10 cellular contexts compared by ENCODE assay signal in the genomic region with DNA sequence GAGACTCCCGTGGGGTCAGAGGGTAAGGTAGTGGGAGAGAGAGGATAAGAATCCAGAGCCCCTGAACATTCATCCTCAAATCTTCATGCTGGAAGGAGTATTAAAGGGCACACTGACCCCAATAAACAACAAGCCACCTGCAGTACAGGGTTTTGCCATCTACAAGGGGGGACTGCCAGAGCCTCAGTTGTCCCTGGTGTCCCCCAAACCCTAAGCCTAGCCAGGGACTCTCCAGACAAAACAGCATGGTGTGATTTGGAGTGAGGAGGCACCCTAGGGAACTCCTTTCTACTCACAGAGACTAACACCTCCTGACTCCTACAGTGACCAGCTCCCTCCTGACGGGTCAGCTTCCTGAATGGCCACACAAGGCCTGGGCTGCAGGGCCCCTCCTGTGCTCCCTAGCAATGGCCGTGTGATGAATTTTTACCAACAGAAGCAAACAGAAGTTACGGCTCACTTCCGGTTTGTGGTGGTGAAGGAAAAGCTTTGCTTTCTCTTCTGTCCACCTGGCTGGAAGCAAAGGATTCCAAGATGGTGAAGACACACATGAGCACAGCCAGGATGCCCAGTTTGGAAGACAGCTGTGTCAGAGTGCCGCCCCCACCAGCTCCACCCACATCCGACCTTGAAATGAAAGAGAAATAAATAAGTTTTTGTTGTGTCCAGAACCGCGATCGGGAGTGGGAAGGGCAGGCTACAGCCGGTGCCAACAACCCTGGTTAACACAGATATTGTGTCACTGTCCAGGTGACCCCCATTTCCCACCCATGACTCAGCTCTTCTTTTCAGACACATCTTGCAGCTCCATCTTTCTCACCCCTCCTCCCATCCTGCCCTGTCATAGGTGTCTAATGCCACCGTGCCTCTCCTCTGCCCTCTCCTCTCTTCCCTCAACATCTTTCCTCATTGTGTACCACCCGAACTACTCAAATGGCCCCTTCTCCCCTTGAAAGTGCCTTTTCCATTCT.
DNase-seq lines count a peak whose midpoint lies in the region; ATAC-seq and TF ChIP-seq lines count a peak whose summit lies in the region.
"Had no signal": no experiment of that assay in that cellular context is flagged by ENCODE, and none has a peak within 500 bp of the region (broad histone marks: within the 10 kb centered on the region; RNA-seq: fewer than 3 reads in every experiment).

No MANE protein-coding gene starts in this region.

- H3K9ac ChIP-seq in Loucy (ENCODE audit: low read depth, low read length, poor library complexity, severe bottlenecking), result no peak overlapping the region

- H3K36me3 ChIP-seq in DOHH2 (ENCODE audit: control insufficient read depth, low read length), result no peaks in the 10 kb centered on the region
- no peaks in the 10 kb centered on the region for H3K36me3 ChIP-seq in Loucy (ENCODE audit: insufficient read depth, low read length)
- no peaks in the 10 kb centered on the region for H3K36me3 ChIP-seq in naive thymus-derived CD4-positive, alpha-beta T cell (ENCODE audit: control insufficient read depth in 2 of 3, insufficient read depth in 3 of 3, low read length in 3 of 3)
- H3K36me3 ChIP-seq in BE2C, result no peaks in the 10 kb centered on the region
- H3K36me3 ChIP-seq: ovary had no signal

- TF ChIP-seq CTCF in DOHH2 (IDR thresholded peaks at IDR 0.05; ENCODE audit: low read depth, low read length, poor library complexity, severe bottlenecking) (no peak), Loucy (conservative IDR thresholded peaks at IDR 0.05; ENCODE audit: low read length) (no peak), BE2C (IDR thresholded peaks at IDR 0.05; ENCODE audit: low read depth, low read length) (no peak)

- H3K4me2 ChIP-seq in DOHH2 (ENCODE audit: low read length) (peak overlapping the region; percentile 50), Loucy (ENCODE audit: low read depth, low read length, poor library complexity, severe bottlenecking) (peak overlapping the region; percentile 50)

- H3K36me3 Mint-ChIP-seq in activated naive CD8-positive, alpha-beta T cell treated with anti-CD3 and anti-CD28 coated beads for 36 hours, result no peaks in the 10 kb centered on the region
- H3K36me3 Mint-ChIP-seq in naive thymus-derived CD4-positive, alpha-beta T cell, result no peaks in the 10 kb centered on the region

- no peak for DNase-seq in activated naive CD8-positive, alpha-beta T cell treated with anti-CD3 and anti-CD28 coated beads for 36 hours
- DNase-seq in naive thymus-derived CD4-positive, alpha-beta T cell, result no peak
- no peak for DNase-seq in SHP77 treated with DMSO at 0.1 percent for 48 hours (lab: John Stamatoyannopoulos, UW)
- DNase-seq in BE2C, result no peak
- DNase-seq in NCI-H510A treated with DMSO at 0.1 percent for 48 hours (lab: John Stamatoyannopoulos, UW), result no peak
- DNase-seq: NCI-H2029 treated with DMSO at 0.1 percent for 48 hours had no signal

- H3K79me2 ChIP-seq in DOHH2 (ENCODE audit: control insufficient read depth, low read length) (no peaks in the 10 kb centered on the region), Loucy (ENCODE audit: insufficient read depth, low read length) (no peaks in the 10 kb centered on the region)

- H3K27me3 Mint-ChIP-seq in activated naive CD8-positive, alpha-beta T cell treated with anti-CD3 and anti-CD28 coated beads for 36 hours, result no peaks in the 10 kb centered on the region
- H3K27me3 Mint-ChIP-seq in naive thymus-derived CD4-positive, alpha-beta T cell, result no peaks in the 10 kb centered on the region

- POLR2A ChIA-PET in naive thymus-derived CD4-positive, alpha-beta T cell (lab: Charles Lee), result interaction anchor here (1.4 to 1.5 kb wide), 2 partner anchors 27 to 69 kb away, joined by 4 to 5 read pairs; no protein-coding TSS in a partner anchor

- peaks cover 6% of the 10 kb centered on the region; the same call in 1 of the 2 replicates for H3K4me1 ChIP-seq in DOHH2 (ENCODE audit: control insufficient read depth, low read length)
- no peaks in the 10 kb centered on the region for H3K4me1 ChIP-seq in Loucy (ENCODE audit: insufficient read depth, low read length, poor library complexity, severe bottlenecking)
- no peaks in the 10 kb centered on the region for H3K4me1 ChIP-seq in naive thymus-derived CD4-positive, alpha-beta T cell (ENCODE audit: control insufficient read depth in 2 of 2, insufficient read depth in 2 of 2, low read length in 2 of 2)
- H3K4me1 ChIP-seq in BE2C, result no peaks in the 10 kb centered on the region

- H2AFZ ChIP-seq in Loucy (ENCODE audit: low read length), result peak overlapping the region; percentile 80

- no peaks in the 10 kb centered on the region for H3F3A ChIP-seq in DOHH2 (ENCODE audit: control insufficient read depth, insufficient read depth)
- H3F3A ChIP-seq in Loucy (ENCODE audit: low read depth), result no peaks in the 10 kb centered on the region

- CTCF ChIA-PET in naive thymus-derived CD4-positive, alpha-beta T cell (lab: Charles Lee), result interaction anchor here (0.7 to 1.5 kb wide), 3 partner anchors 84 to 126 kb away, joined by 3 to 4 read pairs (median 3); no protein-coding TSS in a partner anchor

- peak; percentile 45 for ATAC-seq in naive thymus-derived CD4-positive, alpha-beta T cell
- no peak for ATAC-seq in HG03571 (IDR thresholded peaks at IDR 0.05; ENCODE audit: unreplicated experiment)

- H3K27ac Mint-ChIP-seq in activated naive CD8-positive, alpha-beta T cell treated with anti-CD3 and anti-CD28 coated beads for 36 hours, result peak overlapping the region; percentile 40
- peak overlapping the region in 4 of 9 donors; percentile 0 to 81 (median 55) for H3K27ac Mint-ChIP-seq in naive thymus-derived CD4-positive, alpha-beta T cell

- intact Hi-C loops in naive thymus-derived CD4-positive, alpha-beta T cell (cut with micrococcal nuclease), result no loop called here

- H4K20me1 ChIP-seq in DOHH2 (ENCODE audit: control insufficient read depth, insufficient read depth, low read depth, low read length) (no peaks in the 10 kb centered on the region), Loucy (ENCODE audit: insufficient read depth, low read length, poor library complexity, severe bottlenecking) (no peaks in the 10 kb centered on the region)

- H3K9me3 Mint-ChIP-seq in activated naive CD8-positive, alpha-beta T cell treated with anti-CD3 and anti-CD28 coated beads for 36 hours, result no peaks in the 10 kb centered on the region
- H3K9me3 Mint-ChIP-seq in naive thymus-derived CD4-positive, alpha-beta T cell, result no peaks in the 10 kb centered on the region

- no peaks in the 10 kb centered on the region for H3K9me3 ChIP-seq in DOHH2 (ENCODE audit: control insufficient read depth, insufficient read depth, low read length)
- H3K9me3 ChIP-seq in Loucy (ENCODE audit: insufficient read depth, low read depth, low read length), result no peaks in the 10 kb centered on the region
- no peaks in the 10 kb centered on the region for H3K9me3 ChIP-seq in naive thymus-derived CD4-positive, alpha-beta T cell (ENCODE audit: control insufficient read depth in 2 of 3, low read length in 3 of 3)
- H3K9me3 ChIP-seq in BE2C, result no peaks in the 10 kb centered on the region
- H3K9me3 ChIP-seq: ovary had no signal

- peaks cover 4% of the 10 kb centered on the region for H3K4me1 Mint-ChIP-seq in activated naive CD8-positive, alpha-beta T cell treated with anti-CD3 and anti-CD28 coated beads for 36 hours
- peaks cover 0 to 8% (median 6%) of the 10 kb centered on the region in 7 donors for H3K4me1 Mint-ChIP-seq in naive thymus-derived CD4-positive, alpha-beta T cell

- H3K9me2 ChIP-seq in DOHH2 (replicated peaks; ENCODE audit: control insufficient read depth, low read length) (no peaks in the 10 kb centered on the region), Loucy (replicated peaks; ENCODE audit: low read depth, low read length) (no peaks in the 10 kb centered on the region)

- peak overlapping the region; percentile 68 for H3K4me3 Mint-ChIP-seq in activated naive CD8-positive, alpha-beta T cell treated with anti-CD3 and anti-CD28 coated beads for 36 hours
- peak overlapping the region; percentile 42 to 82 (median 66) for H3K4me3 Mint-ChIP-seq in naive thymus-derived CD4-positive, alpha-beta T cell

- no peak overlapping the region for H3K27ac ChIP-seq in DOHH2 (ENCODE audit: low read depth, low read length)
- H3K27ac ChIP-seq in naive thymus-derived CD4-positive, alpha-beta T cell (ENCODE audit: low read depth, low read length), result no peak overlapping the region
- H3K27ac ChIP-seq: ovary had no signal

- H3K27me3 ChIP-seq in DOHH2 (ENCODE audit: control insufficient read depth, low read length) (peaks cover 1% of the 10 kb centered on the region; the same call in 1 of the 2 replicates), Loucy (ENCODE audit: insufficient read depth, low read length, poor library complexity, severe bottlenecking) (no peaks in the 10 kb centered on the region), BE2C (no peaks in the 10 kb centered on the region)
- H3K27me3 ChIP-seq in naive thymus-derived CD4-positive, alpha-beta T cell (ENCODE audit: control insufficient read depth in 2 of 2, insufficient read depth in 2 of 2, low read length in 2 of 2), result no peaks in the 10 kb centered on the region
- H3K27me3 ChIP-seq: ovary had no signal

- H3K4me3 ChIP-seq in DOHH2 (ENCODE audit: low read length) (peak overlapping the region; percentile 40), Loucy (ENCODE audit: low read length, poor library complexity, severe bottlenecking) (peak overlapping the region; percentile 41), BE2C (ENCODE audit: low read depth, low read length) (no peak overlapping the region)
- H3K4me3 ChIP-seq in naive thymus-derived CD4-positive, alpha-beta T cell (ENCODE audit: low read length), result peak overlapping the region; percentile 27
- H3K4me3 ChIP-seq: ovary had no signal
